ENCODE assay signal across 13 cellular contexts in genomic region chr17:28514571-28515002, GRCh38. TPM values are rescaled to one million over a fixed set of nuclear protein-coding genes. Genes with fewer than 3 reads are reported as not detected.
"Had no signal": no experiment of that assay in that cellular context is flagged by ENCODE, and none has a peak within 500 bp of the region (broad histone marks: within the 10 kb centered on the region; RNA-seq: fewer than 3 reads in every experiment).

No MANE protein-coding gene starts in this region.

- H3K36me3 ChIP-seq: adrenal gland, breast epithelium had no signal

- H3K4me3 ChIP-seq: adrenal gland, breast epithelium, lung, psoas muscle had no signal

- H3K4me1 ChIP-seq: adrenal gland, breast epithelium, psoas muscle had no signal

- DNase-seq: activated CD4-positive, alpha-beta T cell treated with anti-CD3 and anti-CD28 coated beads, Interleukin-2, amount 50 U/mL, for 4 hours; activated gamma-delta T cell treated with Interleukin-2 at 50 U/mL for 16 hours; adrenal gland; cortex of kidney; erythroblast; nephron progenitor cell; psoas muscle; stimulated activated naive CD8-positive, alpha-beta T cell treated with anti-CD3 and anti-CD28 coated beads, Interleukin-15, Interleukin-2, amounts not matched to agents 100 U/mL and 50 U/mL, for 24 hours; substantia nigra; trophoblast cell had no signal

- H3K27ac ChIP-seq: adrenal gland, breast epithelium, psoas muscle had no signal

- H3K9me3 ChIP-seq: adrenal gland, breast epithelium, psoas muscle had no signal

RNA-seq across cellular contexts. Expression of gene FOXN1, which starts 8.4 kb away (rescaled TPM):
- polyA plus RNA-seq: adrenal gland, psoas muscle, right cardiac atrium had no signal

RNA-seq across cellular contexts. Expression of gene SLC13A2, which starts 41.1 kb away (rescaled TPM):
- polyA plus RNA-seq: right cardiac atrium had no signal
